ENCODE assay signal across 24 cellular contexts in genomic region chr1:187129132-187129531, GRCh38.
"Had no signal": no experiment of that assay in that cellular context is flagged by ENCODE, and none has a peak within 500 bp of the region (broad histone marks: within the 10 kb centered on the region; RNA-seq: fewer than 3 reads in every experiment).

No MANE protein-coding gene starts in this region.

- DNase-seq: hypothalamus; immature natural killer cell; kidney; left colon; left lung; lower lobe of right lung; mammary epithelial cell; mesenchymal stem cell; naive thymus-derived CD4-positive, alpha-beta T cell; nucleus accumbens; pancreas; posterior cingulate gyrus; retina; right cardiac atrium; small intestine; spleen; stimulated activated CD4-positive, alpha-beta T cell treated with anti-CD3 and anti-CD28 coated beads, Interleukin-4, amount 100 ng/mL, for 24 hours; stimulated activated naive CD4-positive, alpha-beta T cell; substantia nigra; upper lobe of left lung had no signal

- H3K4me3 ChIP-seq: left lung, lower lobe of right lung, pancreas, prostate gland, spleen, tibial nerve, upper lobe of left lung, vagina had no signal

- FAIRE-seq: islet of Langerhans, kidney, pancreas, small intestine had no signal

- H3K9me3 ChIP-seq: lower lobe of right lung, pancreas, prostate gland, upper lobe of left lung, vagina had no signal

- H3K36me3 ChIP-seq: left lung, lower lobe of right lung, pancreas, prostate gland, spleen, tibial nerve, upper lobe of left lung, vagina had no signal

- H3K27ac ChIP-seq: left lung, lower lobe of right lung, pancreas, prostate gland, spleen, tibial nerve, upper lobe of left lung, vagina had no signal

- H3K4me1 ChIP-seq: left lung, lower lobe of right lung, pancreas, prostate gland, spleen, tibial nerve, upper lobe of left lung, vagina had no signal

- H3K27me3 ChIP-seq: left lung, pancreas, spleen, tibial nerve, upper lobe of left lung, vagina had no signal
